ENCODE assay signal across 23 cellular contexts in the genomic region with DNA sequence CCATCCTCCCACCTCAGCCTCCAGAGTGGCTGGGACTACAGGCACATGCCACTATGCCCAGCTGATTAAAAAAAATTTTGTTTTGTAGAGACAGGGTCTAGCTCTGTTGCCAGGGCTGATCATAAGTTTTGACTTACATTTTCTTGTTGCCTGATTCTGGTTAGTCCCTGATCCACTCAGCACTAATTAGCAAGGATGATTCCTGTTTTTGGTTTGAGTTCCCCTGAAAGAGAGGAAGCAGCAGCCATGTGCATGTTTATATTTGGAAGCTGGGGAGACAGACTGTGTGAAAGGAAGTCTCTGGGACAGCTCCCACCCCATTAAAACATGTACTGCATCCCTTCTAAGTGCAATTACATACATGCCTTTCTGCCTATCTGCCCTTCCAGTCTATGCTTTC. TPM values are rescaled to one million over a fixed set of nuclear protein-coding genes. Genes with fewer than 3 reads are reported as not detected.
DNase-seq lines count a peak whose midpoint lies in the region; ATAC-seq, FAIRE-seq and TF ChIP-seq lines count a peak whose summit lies in the region.
"Had no signal": no experiment of that assay in that cellular context is flagged by ENCODE, and none has a peak within 500 bp of the region (broad histone marks: within the 10 kb centered on the region; RNA-seq: fewer than 3 reads in every experiment).

No MANE protein-coding gene starts in this region.

- no peak for FAIRE-seq in small intestine (lab: Jason Lieb, UNC)
- FAIRE-seq: astrocyte, GM12892, kidney, RCC 7860 had no signal

- H3K27me3 Mint-ChIP-seq in naive thymus-derived CD4-positive, alpha-beta T cell, result no peaks in the 10 kb centered on the region
- H3K27me3 Mint-ChIP-seq: activated CD4-positive, alpha-beta memory T cell treated with anti-CD3 and anti-CD28 coated beads for 36 hours; stimulated activated naive CD8-positive, alpha-beta T cell treated with anti-CD3 and anti-CD28 coated beads, Interleukin-15, Interleukin-2, amounts not matched to agents 100 ng/mL and 50 ng/mL, for 24 hours had no signal

- H3K27ac ChIP-seq in small intestine (ENCODE audit: low read depth in 1 of 2, low read length in 1 of 2), result peak overlapping the region in 1 of 2 donors; percentile 15
- H3K27ac ChIP-seq in naive thymus-derived CD4-positive, alpha-beta T cell (ENCODE audit: low read depth, low read length), result no peak overlapping the region

- peaks cover 2 to 14% (median 6%) of the 10 kb centered on the region in 11 donors for H3K9me3 Mint-ChIP-seq in naive thymus-derived CD4-positive, alpha-beta T cell
- H3K9me3 Mint-ChIP-seq: stimulated activated naive CD8-positive, alpha-beta T cell treated with anti-CD3 and anti-CD28 coated beads, Interleukin-15, Interleukin-2, amounts not matched to agents 100 ng/mL and 50 ng/mL, for 24 hours had no signal

- no peak overlapping the region for H3K4me3 ChIP-seq in small intestine (ENCODE audit: low read depth in 1 of 2, low read length in 2 of 2)
- no peak overlapping the region for H3K4me3 ChIP-seq in naive thymus-derived CD4-positive, alpha-beta T cell (ENCODE audit: low read length)

- CTCF ChIA-PET in naive thymus-derived CD4-positive, alpha-beta T cell (lab: Charles Lee), result interaction anchor here (0.5 to 1.8 kb wide), 3 partner anchors 26 to 106 kb away, joined by 3 to 6 read pairs (median 3); partner anchors contain the start of gene STAG1

- no peaks in the 10 kb centered on the region for H3K36me3 ChIP-seq in small intestine (ENCODE audit: control insufficient read depth in 2 of 2, insufficient read depth in 2 of 2, low read length in 2 of 2)
- peaks cover 0 to 7% (median 0%) of the 10 kb centered on the region in 3 experiments for H3K36me3 ChIP-seq in naive thymus-derived CD4-positive, alpha-beta T cell (ENCODE audit: control insufficient read depth in 2 of 3, insufficient read depth in 3 of 3, low read length in 3 of 3)

- intact Hi-C loops in naive thymus-derived CD4-positive, alpha-beta T cell (cut with micrococcal nuclease), result no loop called here

- no peaks in the 10 kb centered on the region for H3K27me3 ChIP-seq in small intestine (ENCODE audit: control insufficient read depth in 2 of 2, insufficient read depth in 2 of 2, low read length in 2 of 2)
- no peaks in the 10 kb centered on the region for H3K27me3 ChIP-seq in naive thymus-derived CD4-positive, alpha-beta T cell (ENCODE audit: control insufficient read depth in 2 of 2, insufficient read depth in 2 of 2, low read length in 2 of 2)

- peak overlapping the region in 1 of 9 donors; percentile 20 for H3K27ac Mint-ChIP-seq in naive thymus-derived CD4-positive, alpha-beta T cell
- H3K27ac Mint-ChIP-seq: activated CD4-positive, alpha-beta memory T cell treated with anti-CD3 and anti-CD28 coated beads for 36 hours; stimulated activated naive CD8-positive, alpha-beta T cell treated with anti-CD3 and anti-CD28 coated beads, Interleukin-15, Interleukin-2, amounts not matched to agents 100 ng/mL and 50 ng/mL, for 24 hours had no signal

- H3K9me3 ChIP-seq in small intestine (ENCODE audit: control insufficient read depth, low read depth), result no peaks in the 10 kb centered on the region
- H3K9me3 ChIP-seq in naive thymus-derived CD4-positive, alpha-beta T cell (ENCODE audit: control insufficient read depth in 2 of 3, low read length in 3 of 3), result peaks cover 0 to 5% (median 4%) of the 10 kb centered on the region in 3 experiments

- H3K4me3 Mint-ChIP-seq in naive thymus-derived CD4-positive, alpha-beta T cell, result peak overlapping the region in 4 of 10 donors; percentile 2 to 29 (median 16)
- H3K4me3 Mint-ChIP-seq: activated CD4-positive, alpha-beta memory T cell treated with anti-CD3 and anti-CD28 coated beads for 36 hours; activated T-cell treated with anti-CD3 and anti-CD28 coated beads, Interleukin-2, amount 50 U/mL, for 4 hours; stimulated activated naive CD8-positive, alpha-beta T cell treated with anti-CD3 and anti-CD28 coated beads, Interleukin-15, Interleukin-2, amounts not matched to agents 100 ng/mL and 50 ng/mL, for 24 hours had no signal

- peaks cover 9 to 33% (median 25%) of the 10 kb centered on the region in 5 donors for H3K36me3 Mint-ChIP-seq in naive thymus-derived CD4-positive, alpha-beta T cell

- H3K4me1 Mint-ChIP-seq in naive thymus-derived CD4-positive, alpha-beta T cell, result peaks cover 23 to 58% (median 46%) of the 10 kb centered on the region in 7 donors

- POLR2A ChIA-PET in naive thymus-derived CD4-positive, alpha-beta T cell (lab: Charles Lee), result interaction anchor here (6.4 kb wide), 1 partner anchor 105 kb away, joined by 117 read pairs; the partner anchor contains the start of gene STAG1

- peaks cover 0 to 1% of the 10 kb centered on the region in 2 donors for H3K4me1 ChIP-seq in small intestine (ENCODE audit: control insufficient read depth in 2 of 2, insufficient read depth in 1 of 2, low read depth in 1 of 2, low read length in 1 of 2)
- peaks cover 15 to 17% of the 10 kb centered on the region in 2 donors for H3K4me1 ChIP-seq in naive thymus-derived CD4-positive, alpha-beta T cell (ENCODE audit: control insufficient read depth in 2 of 2, insufficient read depth in 2 of 2, low read length in 2 of 2)

- no peak for ATAC-seq in HG03280 (IDR thresholded peaks at IDR 0.05; ENCODE audit: unreplicated experiment)
- no peak for ATAC-seq in naive thymus-derived CD4-positive, alpha-beta T cell
- ATAC-seq: activated T-cell treated with anti-CD3 and anti-CD28 coated beads, Interleukin-2, amount 50 U/mL, for 4 hours; right cardiac atrium had no signal

- peak; percentile 59 for DNase-seq in Ammon's horn (ENCODE audit: low spot score)
- peak; percentile 57 for DNase-seq in EH (ENCODE audit: low read depth)
- DNase-seq in medulla oblongata (ENCODE audit: extremely low spot score), result peak; percentile 83
- DNase-seq in small intestine, result no peak
- DNase-seq in naive thymus-derived CD4-positive, alpha-beta T cell, result no peak
- DNase-seq: activated CD4-positive, alpha-beta memory T cell treated with anti-CD3 and anti-CD28 coated beads for 36 hours; activated naive CD4-positive, alpha-beta T cell treated with anti-CD3 and anti-CD28 coated beads, Interleukin-2, amount 50 U/mL, for 16 hours; activated T-cell treated with anti-CD3 and anti-CD28 coated beads, Interleukin-2, amount 50 U/mL, for 4 hours; HCEC 1CT; Karpas-422; kidney; NCI-H1436 treated with DMSO at 0.1 percent for 48 hours; NCI-H2171 treated with DMSO at 0.1 percent for 48 hours; NCI-H748 treated with DMSO at 0.1 percent for 48 hours; occipital lobe; right cardiac atrium; SW 1271 had no signal

TF ChIP-seq in PFSK-1, 5 proteins besides CTCF, POLR2A, EP300 and RAD21:
- TF ChIP-seq, protein P1, sequence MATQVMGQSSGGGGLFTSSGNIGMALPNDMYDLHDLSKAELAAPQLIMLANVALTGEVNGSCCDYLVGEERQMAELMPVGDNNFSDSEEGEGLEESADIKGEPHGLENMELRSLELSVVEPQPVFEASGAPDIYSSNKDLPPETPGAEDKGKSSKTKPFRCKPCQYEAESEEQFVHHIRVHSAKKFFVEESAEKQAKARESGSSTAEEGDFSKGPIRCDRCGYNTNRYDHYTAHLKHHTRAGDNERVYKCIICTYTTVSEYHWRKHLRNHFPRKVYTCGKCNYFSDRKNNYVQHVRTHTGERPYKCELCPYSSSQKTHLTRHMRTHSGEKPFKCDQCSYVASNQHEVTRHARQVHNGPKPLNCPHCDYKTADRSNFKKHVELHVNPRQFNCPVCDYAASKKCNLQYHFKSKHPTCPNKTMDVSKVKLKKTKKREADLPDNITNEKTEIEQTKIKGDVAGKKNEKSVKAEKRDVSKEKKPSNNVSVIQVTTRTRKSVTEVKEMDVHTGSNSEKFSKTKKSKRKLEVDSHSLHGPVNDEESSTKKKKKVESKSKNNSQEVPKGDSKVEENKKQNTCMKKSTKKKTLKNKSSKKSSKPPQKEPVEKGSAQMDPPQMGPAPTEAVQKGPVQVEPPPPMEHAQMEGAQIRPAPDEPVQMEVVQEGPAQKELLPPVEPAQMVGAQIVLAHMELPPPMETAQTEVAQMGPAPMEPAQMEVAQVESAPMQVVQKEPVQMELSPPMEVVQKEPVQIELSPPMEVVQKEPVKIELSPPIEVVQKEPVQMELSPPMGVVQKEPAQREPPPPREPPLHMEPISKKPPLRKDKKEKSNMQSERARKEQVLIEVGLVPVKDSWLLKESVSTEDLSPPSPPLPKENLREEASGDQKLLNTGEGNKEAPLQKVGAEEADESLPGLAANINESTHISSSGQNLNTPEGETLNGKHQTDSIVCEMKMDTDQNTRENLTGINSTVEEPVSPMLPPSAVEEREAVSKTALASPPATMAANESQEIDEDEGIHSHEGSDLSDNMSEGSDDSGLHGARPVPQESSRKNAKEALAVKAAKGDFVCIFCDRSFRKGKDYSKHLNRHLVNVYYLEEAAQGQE (IDR thresholded peaks at IDR 0.05; ENCODE audit: insufficient read depth in 1 of 2, low read depth in 2 of 2, low read length in 2 of 2), result peak in 1 of 2 experiments; percentile 48; a peak in 1 of 4 replicates
- no peak for TF ChIP-seq TAF1 (IDR thresholded peaks at IDR 0.05; ENCODE audit: borderline replicate concordance, insufficient read depth, low read length)
- TF ChIP-seq POLR2AphosphoS5 (IDR thresholded peaks at IDR 0.05; ENCODE audit: low read depth, low read length), result no peak
- TF ChIP-seq SIN3A (IDR thresholded peaks at IDR 0.05; ENCODE audit: borderline replicate concordance, insufficient read depth, low read length), result peak; percentile 63; the same call in 1 of the 2 replicates

RNA-seq across cellular contexts. Expression of gene NCK1, which starts 3.6 kb away (rescaled TPM):
- 17.8 TPM for polyA plus RNA-seq in PFSK-1 (2012; ENCODE audit: insufficient read length, low read depth)
- 10 to 100 TPM in 2 of 3 donors, 1 to 10 TPM in 1; 8.9 to 17.7 (median 12.7) TPM for polyA plus RNA-seq in small intestine
- 10 to 100 TPM; 41.1 to 59.6 (median 47.3) TPM for total RNA-seq in naive thymus-derived CD4-positive, alpha-beta T cell
- 10 to 100 TPM; 39.1 to 51.4 TPM for polyA plus RNA-seq in naive thymus-derived CD4-positive, alpha-beta T cell

RNA-seq across cellular contexts. Expression of gene SLC35G2, which starts 39.5 kb away (rescaled TPM):
- polyA plus RNA-seq in PFSK-1 (2012; ENCODE audit: insufficient read length, low read depth), result 5.3 TPM
- 1 to 10 TPM in 1 of 3 donors, not detected in 2; 5.1 TPM for polyA plus RNA-seq in small intestine
- under 1 TPM in 1 of 5 experiments, not detected in 4; 0.60 TPM for total RNA-seq in naive thymus-derived CD4-positive, alpha-beta T cell
- under 1 TPM in 1 of 2 donors, not detected in 1; 0.10 TPM for polyA plus RNA-seq in naive thymus-derived CD4-positive, alpha-beta T cell

Comparison
In these comparisons a context has a peak if more than half of its experiments do, and no peak if none do; other contexts are left out.
1. DNase-seq: peak in Ammon's horn (single experiment), EH (single experiment) and medulla oblongata (single experiment); none in small intestine (single experiment) and naive thymus-derived CD4-positive, alpha-beta T cell (0 of 9).